Comparison of ENCODE assay signal across 9 cellular contexts in genomic region chr13:47109028-47109427, GRCh38.
A peak's percentile ranks its signal among the peaks of the same experiment; 100 is the strongest.
DNase-seq lines count a peak whose midpoint lies in the region; ATAC-seq, FAIRE-seq and TF ChIP-seq lines count a peak whose summit lies in the region.
"Had no signal": no experiment of that assay in that cellular context is flagged by ENCODE, and none has a peak within 500 bp of the region (broad histone marks: within the 10 kb centered on the region; RNA-seq: fewer than 3 reads in every experiment).

No MANE protein-coding gene starts in this region.

- H3K4me3 Mint-ChIP-seq in activated T-cell treated with anti-CD3 and anti-CD28 coated beads, Interleukin-2, amount 50 U/mL, for 4 hours, result no peak overlapping the region

- no peak overlapping the region; the same call in 1 of the 2 replicates for H2BK5ac ChIP-seq in H1 (ENCODE audit: low read depth, low read length)

- H3K56ac ChIP-seq in H1 (replicated peaks; ENCODE audit: insufficient read length, low read depth, low read length), result no peak overlapping the region

- no peak overlapping the region for H3K4me2 ChIP-seq in H1 (ENCODE audit: insufficient read depth in 1 of 2, low read depth in 2 of 2, low read length in 2 of 2)

- TF ChIP-seq POLR2A in H1 (IDR thresholded peaks at IDR 0.05; ENCODE audit: control extremely low read depth in 1 of 2, low read depth in 2 of 2, low read length in 2 of 2), result no peak
- TF ChIP-seq POLR2A in gastroesophageal sphincter (IDR thresholded peaks at IDR 0.05), result no peak

- H2AFZ ChIP-seq in H1 (ENCODE audit: low read length), result no peak overlapping the region

- no peak overlapping the region for H3K4me3 ChIP-seq in H1 (ENCODE audit: extremely low read depth in 1 of 4, insufficient read depth in 2 of 4, low read depth in 3 of 4, low read length in 4 of 4)
- no peak overlapping the region for H3K4me3 ChIP-seq in gastroesophageal sphincter
- H3K4me3 ChIP-seq: body of pancreas, SJCRH30 had no signal

- H3K23me2 ChIP-seq in H1 (ENCODE audit: low read depth, low read length), result no peaks in the 10 kb centered on the region

- H4K91ac ChIP-seq in H1 (replicated peaks; ENCODE audit: insufficient read length, low read length), result no peak overlapping the region

- H3K79me2 ChIP-seq in H1 (ENCODE audit: control insufficient read depth in 1 of 2, insufficient read depth in 2 of 2, low read length in 2 of 2), result no peaks in the 10 kb centered on the region

- ATAC-seq in GM18519 (IDR thresholded peaks at IDR 0.05; ENCODE audit: low FRiP score, unreplicated experiment), result peak; percentile 84
- peak; percentile 82 for ATAC-seq in GM21367 (IDR thresholded peaks at IDR 0.05; ENCODE audit: unreplicated experiment)
- ATAC-seq in HG03342 (IDR thresholded peaks at IDR 0.05; ENCODE audit: unreplicated experiment), result peak; percentile 85
- ATAC-seq in gastroesophageal sphincter, result no peak
- no peak for ATAC-seq in HG03135 (IDR thresholded peaks at IDR 0.05; ENCODE audit: unreplicated experiment)
- no peak for ATAC-seq in activated T-cell treated with anti-CD3 and anti-CD28 coated beads, Interleukin-2, amount 50 U/mL, for 4 hours
- ATAC-seq: body of pancreas had no signal

- no peak overlapping the region for H3K27ac ChIP-seq in H1 (ENCODE audit: low read depth, low read length)
- no peak overlapping the region for H3K27ac ChIP-seq in gastroesophageal sphincter
- H3K27ac ChIP-seq: body of pancreas, SJCRH30 had no signal

- no peak for DNase-seq in H1 (ENCODE audit: low read depth in 1 of 2, low spot score in 2 of 2)
- no peak for DNase-seq in activated T-cell treated with anti-CD3 and anti-CD28 coated beads, Interleukin-2, amount 50 U/mL, for 4 hours
- DNase-seq: body of pancreas, SJCRH30 had no signal

- H3K4me1 Mint-ChIP-seq in activated T-cell treated with anti-CD3 and anti-CD28 coated beads, Interleukin-2, amount 50 U/mL, for 4 hours (ENCODE audit: low read depth), result no peaks in the 10 kb centered on the region

- H3K9ac ChIP-seq in H1 (replicated peaks in 1 of 4; ENCODE audit: extremely low read depth in 1 of 4, low read depth in 3 of 4, low read length in 3 of 4), result no peak overlapping the region

- H2BK15ac ChIP-seq in H1 (ENCODE audit: low read length), result 0 out of 2 replicates have a peak overlapping the region, but pooled peaks have one; percentile 46

- no peaks in the 10 kb centered on the region for H3K9me3 ChIP-seq in H1 (ENCODE audit: insufficient read depth in 2 of 2, low read depth in 1 of 2, low read length in 1 of 2)
- no peaks in the 10 kb centered on the region for H3K9me3 ChIP-seq in gastroesophageal sphincter
- H3K9me3 ChIP-seq: body of pancreas, SJCRH30 had no signal

- H2AK5ac ChIP-seq in H1 (ENCODE audit: low read depth, low read length), result 0 out of 2 replicates have a peak overlapping the region, but pooled peaks have one; percentile 24

- TF ChIP-seq EP300 in H1 (IDR thresholded peaks at IDR 0.05; ENCODE audit: borderline replicate concordance in 1 of 2, low read depth in 2 of 2, low read length in 2 of 2) (no peak), gastroesophageal sphincter (IDR thresholded peaks at IDR 0.05) (no peak)

- no peak overlapping the region for H4K5ac ChIP-seq in H1 (ENCODE audit: insufficient read length, low read depth, low read length)

- H2BK120ac ChIP-seq in H1 (replicated peaks; ENCODE audit: low read depth, low read length), result no peak overlapping the region

- H2BK12ac ChIP-seq in H1 (ENCODE audit: low read depth, low read length), result no peak overlapping the region

- H2BK20ac ChIP-seq in H1 (ENCODE audit: low read length), result peak overlapping the region; percentile 34; the same call in 1 of the 2 replicates

- POLR2A ChIA-PET in H1 (lab: Charles Lee; ENCODE audit: partially characterized antibody), result no interaction called here

- H4K8ac ChIP-seq in H1 (ENCODE audit: extremely low read depth, insufficient read depth, low read length), result no peak overlapping the region

- H3K36me3 ChIP-seq in H1 (ENCODE audit: control insufficient read depth in 2 of 4, insufficient read depth in 4 of 4, low read length in 3 of 4) (no peaks in the 10 kb centered on the region; a peak in 1 of 8 replicates), gastroesophageal sphincter (no peaks in the 10 kb centered on the region)
- H3K36me3 ChIP-seq: SJCRH30 had no signal

- no peak overlapping the region for H3K18ac ChIP-seq in H1 (ENCODE audit: extremely low read depth, low read length)

- no peaks in the 10 kb centered on the region for H3K27me3 Mint-ChIP-seq in activated T-cell treated with anti-CD3 and anti-CD28 coated beads, Interleukin-2, amount 50 U/mL, for 4 hours (ENCODE audit: low read depth)

- WGBS in H1 (ENCODE audit: extremely low coverage in 1 of 2, insufficient coverage in 1 of 2, insufficient read length in 1 of 2, insufficient replicate concordance in 2 of 2, low coverage in 1 of 2, low lambda C conversion rate in 2 of 2, missing lambda C conversion rate in 1 of 2), 2 experiments, result 97% methylated on average over 4 of the region's 4 CpGs; no CpG with 5 or more reads in 1 of the 2 experiments
- WGBS in gastroesophageal sphincter (ENCODE audit: low coverage in 1 of 2), 2 donors, result 84% methylated on average over 4 of the region's 4 CpGs; no CpG with 5 or more reads in 1 of the 2 donors

- peaks cover 3% of the 10 kb centered on the region for H3K9me3 Mint-ChIP-seq in activated T-cell treated with anti-CD3 and anti-CD28 coated beads, Interleukin-2, amount 50 U/mL, for 4 hours

- no peak for TF ChIP-seq RAD21 in H1 (IDR thresholded peaks at IDR 0.05 in 1 of 2, conservative IDR thresholded peaks at IDR 0.05 in 1 of 2; ENCODE audit: low read depth in 2 of 2, low read length in 2 of 2)

- H3K4me1 ChIP-seq in H1 (replicated peaks in 1 of 4; ENCODE audit: control insufficient read depth in 3 of 4, insufficient read depth in 4 of 4, low read length in 3 of 4) (peaks cover 0 to 22% (median 5%) of the 10 kb centered on the region in 4 experiments; a peak in 5 of 7 replicates), gastroesophageal sphincter (no peaks in the 10 kb centered on the region)
- H3K4me1 ChIP-seq: body of pancreas, SJCRH30 had no signal

- no peak overlapping the region for H3K23ac ChIP-seq in H1 (ENCODE audit: insufficient read length)

- H3K79me1 ChIP-seq in H1 (ENCODE audit: low read depth, low read length), result no peaks in the 10 kb centered on the region

- H3K36me3 Mint-ChIP-seq in activated T-cell treated with anti-CD3 and anti-CD28 coated beads, Interleukin-2, amount 50 U/mL, for 4 hours (ENCODE audit: insufficient read depth), result no peaks in the 10 kb centered on the region

- CTCF ChIA-PET in H1 (lab: Charles Lee; ENCODE audit: partially characterized antibody), result no interaction called here

- no peak overlapping the region for H3K4ac ChIP-seq in H1 (replicated peaks; ENCODE audit: insufficient read length, low read depth, low read length)

- no peak for FAIRE-seq in H1 (lab: Jason Lieb, UNC)

- H3K27me3 ChIP-seq in H1 (replicated peaks in 1 of 4; ENCODE audit: control insufficient read depth in 3 of 4, extremely low read depth in 1 of 4, insufficient read depth in 3 of 4, low read length in 3 of 4), result no peaks in the 10 kb centered on the region
- H3K27me3 ChIP-seq in gastroesophageal sphincter, result no peaks in the 10 kb centered on the region
- H3K27me3 ChIP-seq: body of pancreas, SJCRH30 had no signal

- no peaks in the 10 kb centered on the region for H4K20me1 ChIP-seq in H1 (replicated peaks in 1 of 2; ENCODE audit: control insufficient read depth in 1 of 2, insufficient read depth in 2 of 2, low read length in 2 of 2)

- no peak overlapping the region for H3K14ac ChIP-seq in H1 (ENCODE audit: insufficient read length)

- TF ChIP-seq CTCF in H1 (IDR thresholded peaks at IDR 0.05; ENCODE audit: control extremely low read depth in 1 of 3, insufficient read depth in 1 of 3, low read depth in 1 of 3, low read length in 3 of 3) (no peak), gastroesophageal sphincter (IDR thresholded peaks at IDR 0.05) (no peak)

TF ChIP-seq in H1, 55 proteins besides CTCF, POLR2A, EP300 and RAD21:
- TF ChIP-seq NRF1 (IDR thresholded peaks at IDR 0.05; ENCODE audit: low read depth, low read length) (no peak), SIX5 (IDR thresholded peaks at IDR 0.05; ENCODE audit: low read depth, low read length) (no peak), KDM4A (IDR thresholded peaks at IDR 0.05; ENCODE audit: low read depth, low read length, severe bottlenecking) (no peak), CREB1 (IDR thresholded peaks at IDR 0.05) (no peak), CBX8 (IDR thresholded peaks at IDR 0.05; ENCODE audit: borderline replicate concordance, low read depth, low read length) (no peak), CEBPB (IDR thresholded peaks at IDR 0.05; ENCODE audit: low read depth, low read length) (no peak), POLR2AphosphoS5 (IDR thresholded peaks at IDR 0.05; ENCODE audit: low read depth, low read length) (no peak), SP1 (IDR thresholded peaks at IDR 0.05; ENCODE audit: low read depth, low read length) (no peak), FOSL1 (IDR thresholded peaks at IDR 0.05; ENCODE audit: insufficient read depth, low read depth, low read length) (no peak), SIN3A (conservative IDR thresholded peaks at IDR 0.05 in 1 of 2, IDR thresholded peaks at IDR 0.05 in 1 of 2; ENCODE audit: low read depth in 1 of 2, low read length in 2 of 2) (no peak), JUND (IDR thresholded peaks at IDR 0.05; ENCODE audit: low read length) (no peak), POU5F1 (IDR thresholded peaks at IDR 0.05; ENCODE audit: low read depth, low read length) (no peak), MAX (IDR thresholded peaks at IDR 0.05) (no peak), RBBP5 (IDR thresholded peaks at IDR 0.05; ENCODE audit: borderline replicate concordance, low read depth, low read length) (no peak), HDAC2 (IDR thresholded peaks at IDR 0.05; ENCODE audit: borderline replicate concordance in 1 of 2, low read depth in 2 of 2, low read length in 2 of 2) (no peak), GTF2F1 (IDR thresholded peaks at IDR 0.05; ENCODE audit: borderline replicate concordance, low read depth, low read length) (no peak)

Comparison
In these comparisons a context has a peak if more than half of its experiments do, and no peak if none do; other contexts are left out.
1. ATAC-seq: peak in GM18519 (single experiment), GM21367 (single experiment) and HG03342 (single experiment); none in gastroesophageal sphincter (single experiment), HG03135 (single experiment) and activated T-cell treated with anti-CD3 and anti-CD28 coated beads, Interleukin-2, amount 50 U/mL, for 4 hours (0 of 2).